In the genomic region with DNA sequence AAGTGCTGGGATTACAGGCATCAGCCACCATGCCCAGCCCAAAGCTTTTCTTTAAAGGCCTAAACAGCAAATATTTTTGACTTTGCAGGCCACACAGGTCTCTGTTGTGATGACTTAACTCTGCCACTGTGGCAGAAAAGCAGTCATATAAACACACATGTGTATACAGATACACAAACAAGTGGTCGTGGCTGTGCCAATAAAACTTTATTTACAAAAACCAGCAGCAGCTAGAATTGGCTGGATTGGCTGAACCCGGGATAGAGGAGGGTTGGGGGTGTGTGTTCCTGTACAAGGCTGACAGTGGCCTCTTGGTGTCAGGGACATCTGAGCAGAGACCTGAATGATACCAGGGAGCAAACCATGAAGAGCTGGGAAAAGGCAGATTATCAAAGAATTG, we compare ENCODE assay signal across 26 cellular contexts.
"Had no signal": no experiment of that assay in that cellular context is flagged by ENCODE, and none has a peak within 500 bp of the region (broad histone marks: within the 10 kb centered on the region; RNA-seq: fewer than 3 reads in every experiment).

No MANE protein-coding gene starts in this region.

- FAIRE-seq: urothelium cell line had no signal

- H3K4me3 ChIP-seq: hepatocyte, left ventricle myocardium inferior, lung, mucosa of descending colon, ovary, prostate gland, suprapubic skin, thoracic aorta, tibial artery, upper lobe of right lung had no signal

- H3K27ac ChIP-seq: hepatocyte, left ventricle myocardium inferior, ovary, prostate gland, suprapubic skin, thoracic aorta, tibial artery, upper lobe of right lung had no signal

- H3K4me1 ChIP-seq: prostate gland, upper lobe of right lung had no signal

- H3K27ac Mint-ChIP-seq: memory B cell; natural killer cell treated with Interleukin-12 subunit alpha and Interleukin-12 subunit beta and Interleukin-15 and Interleukin-18, amount 100 ng/mL, for 72 hours; stimulated activated effector memory CD8-positive, alpha-beta T cell treated with anti-CD3 and anti-CD28 coated beads, Interleukin-12 subunit alpha, Interleukin-12 subunit beta, amount 100 ng/mL, for 72 hours had no signal

- DNase-seq: islet precursor cell; left ventricle myocardium inferior; midbrain; naive thymus-derived CD4-positive, alpha-beta T cell; ovary; retina; stimulated activated CD4-positive, alpha-beta T cell treated with anti-CD3 and anti-CD28 coated beads, Interleukin-12 subunit alpha, Interleukin-12 subunit beta, amount 100 ng/mL, for 4 hours; stimulated activated CD4-positive, alpha-beta T cell treated with anti-CD3 and anti-CD28 coated beads, Interleukin-15, amount 100 ng/mL, for 24 hours; stimulated activated CD4-positive, alpha-beta T cell treated with anti-CD3 and anti-CD28 coated beads, Interleukin-2, amount 100 ng/mL, for 24 hours; stimulated activated CD4-positive, alpha-beta T cell treated with anti-CD3 and anti-CD28 coated beads, Interleukin-4, amount 100 ng/mL, for 24 hours; stimulated activated naive CD4-positive, alpha-beta T cell; tibial artery; trophoblast cell; upper lobe of right lung had no signal

- H3K9me3 ChIP-seq: ovary, prostate gland, tibial artery had no signal

- H3K4me3 Mint-ChIP-seq: memory B cell; natural killer cell treated with Interleukin-12 subunit alpha and Interleukin-12 subunit beta and Interleukin-15 and Interleukin-18, amount 100 ng/mL, for 72 hours; stimulated activated effector memory CD8-positive, alpha-beta T cell treated with anti-CD3 and anti-CD28 coated beads, Interleukin-12 subunit alpha, Interleukin-12 subunit beta, amount 100 ng/mL, for 72 hours; stimulated activated naive CD8-positive, alpha-beta T cell treated with anti-CD3 and anti-CD28 coated beads, Interleukin-15, Interleukin-2, amounts not matched to agents 100 ng/mL and 50 ng/mL, for 24 hours had no signal

- H3K27me3 Mint-ChIP-seq: memory B cell; naive thymus-derived CD4-positive, alpha-beta T cell; natural killer cell treated with Interleukin-12 subunit alpha and Interleukin-12 subunit beta and Interleukin-15 and Interleukin-18, amount 100 ng/mL, for 72 hours; stimulated activated naive CD8-positive, alpha-beta T cell treated with anti-CD3 and anti-CD28 coated beads, Interleukin-15, Interleukin-2, amounts not matched to agents 100 ng/mL and 50 ng/mL, for 24 hours had no signal

- H2AFZ ChIP-seq: hepatocyte had no signal

- H3K36me3 ChIP-seq: ovary had no signal

- ATAC-seq: mucosa of descending colon; naive thymus-derived CD4-positive, alpha-beta T cell; natural killer cell treated with Interleukin-12 subunit alpha and Interleukin-12 subunit beta and Interleukin-15 and Interleukin-18, amount 100 ng/mL, for 72 hours; right cardiac atrium; stimulated activated effector memory CD8-positive, alpha-beta T cell treated with anti-CD3 and anti-CD28 coated beads, Interleukin-12 subunit alpha, Interleukin-12 subunit beta, amount 100 ng/mL, for 72 hours; upper lobe of right lung had no signal

- H3K27me3 ChIP-seq: hepatocyte, ovary, suprapubic skin, tibial artery, upper lobe of right lung had no signal

- H3K4me2 ChIP-seq: hepatocyte had no signal
